8 cellular contexts compared by ENCODE assay signal in genomic region chr20:49610701-49611538, GRCh38. TPM values are rescaled to one million over a fixed set of nuclear protein-coding genes. Genes with fewer than 3 reads are reported as not detected.
DNase-seq lines count a peak whose midpoint lies in the region; ATAC-seq and TF ChIP-seq lines count a peak whose summit lies in the region.

No MANE protein-coding gene starts in this region.

- H3K4me1 Mint-ChIP-seq in type B pancreatic cell (ENCODE audit: unreplicated experiment): peaks cover 10% of the 10 kb centered on the region

- peak; percentile 30 for TF ChIP-seq POLR2A in ovary (IDR thresholded peaks at IDR 0.05)

- no peaks in the 10 kb centered on the region for H3K36me3 ChIP-seq in ovary

- H3K27me3 Mint-ChIP-seq in type B pancreatic cell: peaks cover 11% of the 10 kb centered on the region

- TF ChIP-seq EP300 in ovary (IDR thresholded peaks at IDR 0.05): no peak

- in situ Hi-C loops in KBM-7 (cut with MboI; ENCODE audit: low pct_unique_long_range_greater_than_20kb, low sequenced_read_pairs): loop anchor here (25.0 kb wide), 1 partner anchor 251 kb away; no protein-coding TSS in a partner anchor

- peak overlapping the region; percentile 81 for H3K4me3 Mint-ChIP-seq in type B pancreatic cell

- intact Hi-C loops in ovary (cut with DNase I): loop anchor here (1.0 to 10.0 kb wide), 6 partner anchors 235 to 324 kb away; partner anchors contain the start of gene RNF114 (in 1 of the 4)

- H3K9me3 Mint-ChIP-seq in type B pancreatic cell: no peaks in the 10 kb centered on the region

- DNase-seq in AG20443 (ENCODE audit: low spot score) (peak; percentile 88), KBM-7 (peak; percentile 86), SHP77 treated with DMSO at 0.1 percent for 48 hours (lab: John Stamatoyannopoulos, UW) (peak; percentile 57), activated gamma-delta T cell (lab: John Stamatoyannopoulos, UW) (peak; percentile 58), glomerular visceral epithelial cell (ENCODE audit: extremely low spot score) (peak; percentile 77), ovary (peak; percentile 64 to 84 (median 78)), type B pancreatic cell (ENCODE audit: extremely low spot score, unreplicated experiment) (peak; percentile 92)

- no peak overlapping the region for H3K4me3 ChIP-seq in ovary

- no peak overlapping the region for H3K27ac ChIP-seq in ovary

- no peaks in the 10 kb centered on the region for H3K36me3 Mint-ChIP-seq in type B pancreatic cell

- H3K4me1 ChIP-seq in ovary (ENCODE audit: insufficient read depth): peaks cover 5% of the 10 kb centered on the region

- H3K27ac Mint-ChIP-seq in type B pancreatic cell: no peak overlapping the region

- no peaks in the 10 kb centered on the region for H3K27me3 ChIP-seq in ovary

- ATAC-seq in GM19025 (IDR thresholded peaks at IDR 0.05; ENCODE audit: low read depth, unreplicated experiment): peak; percentile 54

- TF ChIP-seq CTCF in ovary (IDR thresholded peaks at IDR 0.05) (peak; percentile 98 to 99 (median 99)), type B pancreatic cell (conservative IDR thresholded peaks at IDR 0.05) (peak; percentile 95)

- no peaks in the 10 kb centered on the region for H3K9me3 ChIP-seq in ovary

- WGBS in ovary, 3 donors: 16 to 17% (median 16%) methylated on average over 43 to 48 of the region's 48 CpGs

RNA-seq across cellular contexts. Expression of gene PTGIS, which starts 43.0 kb away (rescaled TPM):
- total RNA-seq in ovary: 100 to 1,000 TPM in 5 of 7 donors, 10 to 100 TPM in 2; 38.3 to 221 (median 160) TPM
- polyA plus RNA-seq in ovary: 100 to 1,000 TPM in 1 of 2 donors, 10 to 100 TPM in 1; 42.4 to 130 TPM
- total RNA-seq in type B pancreatic cell (ENCODE audit: low replicate concordance): 4.6 and 33.3 TPM in 2 replicates
